Comparison of ENCODE assay signal across 9 cellular contexts in the genomic region with DNA sequence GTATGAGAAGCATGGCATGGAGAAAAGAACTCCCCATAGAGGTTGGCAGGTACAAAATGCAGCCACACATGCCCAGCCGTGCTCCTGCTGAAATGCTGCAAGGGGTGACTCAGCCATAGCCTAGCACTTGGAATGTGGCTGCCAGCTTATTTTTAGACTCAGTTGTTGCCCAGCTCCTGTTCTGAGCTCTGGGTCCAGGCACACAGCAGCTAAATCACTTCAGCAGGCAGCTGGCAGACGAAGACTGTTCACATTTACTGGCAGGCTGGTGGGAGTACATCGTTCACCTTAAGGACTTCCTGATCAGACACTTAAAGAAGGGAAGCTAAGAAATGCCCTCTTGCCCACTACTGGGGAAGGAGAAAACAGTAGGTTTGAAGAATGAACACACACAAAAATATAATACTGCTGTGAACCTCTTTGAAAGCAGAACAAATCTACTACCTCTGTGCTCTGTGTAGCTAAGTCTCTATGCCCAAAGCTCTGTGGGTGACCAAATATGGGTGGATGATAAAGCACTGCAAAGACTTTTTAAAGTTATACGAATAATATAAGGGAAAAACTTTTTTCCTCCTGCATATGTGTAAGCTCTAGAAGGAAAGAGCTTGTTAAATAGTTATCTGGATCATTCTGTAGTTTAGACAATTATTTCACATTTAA.
A peak's percentile ranks its signal among the peaks of the same experiment; 100 is the strongest.
DNase-seq lines count a peak whose midpoint lies in the region; ATAC-seq lines count a peak whose summit lies in the region.
"Had no signal": no experiment of that assay in that cellular context is flagged by ENCODE, and none has a peak within 500 bp of the region (broad histone marks: within the 10 kb centered on the region; RNA-seq: fewer than 3 reads in every experiment).

No MANE protein-coding gene starts in this region.

- no peaks in the 10 kb centered on the region for H3K36me3 ChIP-seq in muscle layer of duodenum (ENCODE audit: control insufficient read depth in 1 of 2, insufficient read depth in 2 of 2, low read length in 2 of 2)

- H3K4me1 Mint-ChIP-seq in activated T-cell treated with anti-CD3 and anti-CD28 coated beads, Interleukin-2, amount 50 U/mL, for 24 hours (ENCODE audit: low read depth), result no peaks in the 10 kb centered on the region
- H3K4me1 Mint-ChIP-seq in activated naive CD4-positive, alpha-beta T cell treated with anti-CD3 and anti-CD28 coated beads for 36 hours (ENCODE audit: low read depth), result no peaks in the 10 kb centered on the region

- H3K9me3 Mint-ChIP-seq in activated T-cell treated with anti-CD3 and anti-CD28 coated beads, Interleukin-2, amount 50 U/mL, for 24 hours, result no peaks in the 10 kb centered on the region
- H3K9me3 Mint-ChIP-seq in activated naive CD4-positive, alpha-beta T cell treated with anti-CD3 and anti-CD28 coated beads for 36 hours, result no peaks in the 10 kb centered on the region

- H3K36me3 Mint-ChIP-seq in activated T-cell treated with anti-CD3 and anti-CD28 coated beads, Interleukin-2, amount 50 U/mL, for 24 hours (ENCODE audit: low read depth), result no peaks in the 10 kb centered on the region
- no peaks in the 10 kb centered on the region for H3K36me3 Mint-ChIP-seq in activated naive CD4-positive, alpha-beta T cell treated with anti-CD3 and anti-CD28 coated beads for 36 hours (ENCODE audit: low read depth)

- H3K27me3 ChIP-seq in muscle layer of duodenum (ENCODE audit: low read depth, low read length), result no peaks in the 10 kb centered on the region

- no peaks in the 10 kb centered on the region for H3K9me3 ChIP-seq in muscle layer of duodenum (ENCODE audit: control insufficient read depth in 1 of 2, low read length in 2 of 2)

- H3K4me3 Mint-ChIP-seq in activated T-cell treated with anti-CD3 and anti-CD28 coated beads, Interleukin-2, amount 50 U/mL, for 24 hours, result no peak overlapping the region
- H3K4me3 Mint-ChIP-seq in activated naive CD4-positive, alpha-beta T cell treated with anti-CD3 and anti-CD28 coated beads for 36 hours, result no peak overlapping the region

- no peak for ATAC-seq in GM19455 (IDR thresholded peaks at IDR 0.05; ENCODE audit: unreplicated experiment)
- ATAC-seq in HG03139 (IDR thresholded peaks at IDR 0.05; ENCODE audit: unreplicated experiment), result no peak
- ATAC-seq: K562 had no signal

- CTCF ChIA-PET in activated naive CD4-positive, alpha-beta T cell treated with anti-CD3 and anti-CD28 coated beads for 36 hours (lab: Charles Lee), result no interaction called here

- DNase-seq in C1 segment of cervical spinal cord (lab: John Stamatoyannopoulos, UW) (peak in 8 of 14 donors; percentile 7 to 67 (median 21)), NCI-H446 treated with DMSO at 0.1 percent for 48 hours (lab: John Stamatoyannopoulos, UW) (peak; percentile 30), fibroblast of gingiva (ENCODE audit: low read depth) (peak; percentile 42)
- DNase-seq in activated T-cell treated with anti-CD3 and anti-CD28 coated beads, Interleukin-2, amount 50 U/mL, for 24 hours, result no peak
- DNase-seq in activated naive CD4-positive, alpha-beta T cell treated with anti-CD3 and anti-CD28 coated beads for 36 hours, result no peak

- no peak overlapping the region for H3K27ac Mint-ChIP-seq in activated T-cell treated with anti-CD3 and anti-CD28 coated beads, Interleukin-2, amount 50 U/mL, for 24 hours
- no peak overlapping the region for H3K27ac Mint-ChIP-seq in activated naive CD4-positive, alpha-beta T cell treated with anti-CD3 and anti-CD28 coated beads for 36 hours

- H3K27ac ChIP-seq in muscle layer of duodenum (ENCODE audit: low read length), result peak overlapping the region; percentile 1

- H3K4me1 ChIP-seq in muscle layer of duodenum (ENCODE audit: control insufficient read depth in 1 of 2, insufficient read depth in 2 of 2, low read length in 2 of 2), result peaks cover 0 to 5% of the 10 kb centered on the region in 2 donors

- intact Hi-C loops in activated naive CD4-positive, alpha-beta T cell treated with anti-CD3 and anti-CD28 coated beads for 36 hours (cut with micrococcal nuclease), result loop anchor here (5.0 kb wide), 1 partner anchor 456 kb away; no protein-coding TSS in a partner anchor

- no peak overlapping the region for H3K4me3 ChIP-seq in muscle layer of duodenum (ENCODE audit: low read depth in 1 of 2, low read length in 2 of 2)
- H3K4me3 ChIP-seq: K562 had no signal

- H3K27me3 Mint-ChIP-seq in activated T-cell treated with anti-CD3 and anti-CD28 coated beads, Interleukin-2, amount 50 U/mL, for 24 hours, result peaks cover 17% of the 10 kb centered on the region
- H3K27me3 Mint-ChIP-seq in activated naive CD4-positive, alpha-beta T cell treated with anti-CD3 and anti-CD28 coated beads for 36 hours (ENCODE audit: low read depth), result peaks cover 14% of the 10 kb centered on the region

Comparison
In these comparisons a context has a peak if more than half of its experiments do, and no peak if none do; other contexts are left out.
1. DNase-seq: peak in C1 segment of cervical spinal cord (8 of 14), NCI-H446 treated with DMSO at 0.1 percent for 48 hours (single experiment) and fibroblast of gingiva (single experiment); none in activated T-cell treated with anti-CD3 and anti-CD28 coated beads, Interleukin-2, amount 50 U/mL, for 24 hours (single experiment) and activated naive CD4-positive, alpha-beta T cell treated with anti-CD3 and anti-CD28 coated beads for 36 hours (single experiment).